ENCODE assay signal across 21 cellular contexts in genomic region chr6:43610431-43610830, GRCh38. TPM values are rescaled to one million over a fixed set of nuclear protein-coding genes. Genes with fewer than 3 reads are reported as not detected.
"Had no signal": no experiment of that assay in that cellular context is flagged by ENCODE, and none has a peak within 500 bp of the region (broad histone marks: within the 10 kb centered on the region; RNA-seq: fewer than 3 reads in every experiment).

No MANE protein-coding gene starts in this region.

- H3K4me1 ChIP-seq: esophagus squamous epithelium, gastrocnemius medialis, right lobe of liver, testis, vagina had no signal

- H3K9me3 Mint-ChIP-seq: activated CD4-positive, alpha-beta T cell treated with anti-CD3 and anti-CD28 coated beads, Interleukin-2, amount 10 ng/mL, durations not matched to agents 7 days and 5 days; activated naive CD4-positive, alpha-beta T cell treated with anti-CD3 and anti-CD28 coated beads for 36 hours; natural killer cell treated with Interleukin-12 subunit alpha and Interleukin-12 subunit beta and Interleukin-15 and Interleukin-18, amount 100 ng/mL, for 72 hours; stimulated activated memory B cell treated with anti-CD40 and anti-IgM and Interleukin-4, amounts not matched to agents 10 μg/mL and 1 μg/mL and 100 μg/mL, for 72 hours; type B pancreatic cell had no signal

- H2AFZ ChIP-seq: parathyroid adenoma had no signal

- H3K4me3 Mint-ChIP-seq: activated CD4-positive, alpha-beta T cell treated with anti-CD3 and anti-CD28 coated beads, Interleukin-2, amount 10 ng/mL, durations not matched to agents 7 days and 5 days; activated CD8-positive, alpha-beta T cell treated with anti-CD3 and anti-CD28 coated beads, Interleukin-2, amount 10 ng/mL, durations not matched to agents 7 days and 5 days; activated naive CD4-positive, alpha-beta T cell treated with anti-CD3 and anti-CD28 coated beads for 36 hours; natural killer cell treated with Interleukin-12 subunit alpha and Interleukin-12 subunit beta and Interleukin-15 and Interleukin-18, amount 100 ng/mL, for 72 hours; stimulated activated memory B cell treated with anti-CD40 and anti-IgM and Interleukin-4, amounts not matched to agents 10 μg/mL and 1 μg/mL and 100 μg/mL, for 72 hours; type B pancreatic cell had no signal

- H3K9me3 ChIP-seq: esophagus squamous epithelium, gastrocnemius medialis, right lobe of liver, testis, vagina had no signal

- DNase-seq: activated CD4-positive, alpha-beta T cell treated with anti-CD3 and anti-CD28 coated beads, Interleukin-2, amount 10 ng/mL, durations not matched to agents 7 days and 5 days; activated CD4-positive, CD25-positive, alpha-beta regulatory T cell treated with anti-CD3 and anti-CD28 coated beads, Interleukin-2, amount 50 U/mL, for 72 hours; activated CD8-positive, alpha-beta T cell treated with anti-CD3 and anti-CD28 coated beads, Interleukin-2, amount 10 ng/mL, durations not matched to agents 7 days and 5 days; activated naive CD4-positive, alpha-beta T cell treated with anti-CD3 and anti-CD28 coated beads for 36 hours; aorta; esophagus squamous epithelium; gastrocnemius medialis; left ventricle myocardium superior; mammary epithelial cell; right lobe of liver; stimulated activated CD4-positive, alpha-beta T cell treated with anti-CD3 and anti-CD28 coated beads, Interleukin-2, amount 100 ng/mL, for 24 hours; testis; WERI-Rb-1 had no signal

- ATAC-seq: activated CD8-positive, alpha-beta T cell treated with anti-CD3 and anti-CD28 coated beads, Interleukin-2, amount 10 ng/mL, durations not matched to agents 7 days and 5 days; gastrocnemius medialis; left ventricle myocardium superior; natural killer cell treated with Interleukin-12 subunit alpha and Interleukin-12 subunit beta and Interleukin-15 and Interleukin-18, amount 100 ng/mL, for 72 hours; right lobe of liver; stimulated activated memory B cell treated with anti-CD40 and anti-IgM and Interleukin-4, amounts not matched to agents 10 μg/mL and 1 μg/mL and 100 μg/mL, for 72 hours had no signal

- H3K4me3 ChIP-seq: coronary artery, esophagus squamous epithelium, gastrocnemius medialis, right lobe of liver, skin epidermis, testis, vagina had no signal

- H3K79me2 ChIP-seq: parathyroid adenoma had no signal

- H3K27ac ChIP-seq: coronary artery, esophagus squamous epithelium, gastrocnemius medialis, parathyroid adenoma, right lobe of liver, skin epidermis, testis, vagina, WERI-Rb-1 had no signal

- H3K27ac Mint-ChIP-seq: activated CD4-positive, alpha-beta T cell treated with anti-CD3 and anti-CD28 coated beads, Interleukin-2, amount 10 ng/mL, durations not matched to agents 7 days and 5 days; activated CD8-positive, alpha-beta T cell treated with anti-CD3 and anti-CD28 coated beads, Interleukin-2, amount 10 ng/mL, durations not matched to agents 7 days and 5 days; activated naive CD4-positive, alpha-beta T cell treated with anti-CD3 and anti-CD28 coated beads for 36 hours; stimulated activated memory B cell treated with anti-CD40 and anti-IgM and Interleukin-4, amounts not matched to agents 10 μg/mL and 1 μg/mL and 100 μg/mL, for 72 hours; type B pancreatic cell had no signal

- H3K27me3 ChIP-seq: esophagus squamous epithelium, gastrocnemius medialis, right lobe of liver, testis, vagina had no signal

- H3K27me3 Mint-ChIP-seq: activated CD4-positive, alpha-beta T cell treated with anti-CD3 and anti-CD28 coated beads, Interleukin-2, amount 10 ng/mL, durations not matched to agents 7 days and 5 days; natural killer cell treated with Interleukin-12 subunit alpha and Interleukin-12 subunit beta and Interleukin-15 and Interleukin-18, amount 100 ng/mL, for 72 hours; stimulated activated memory B cell treated with anti-CD40 and anti-IgM and Interleukin-4, amounts not matched to agents 10 μg/mL and 1 μg/mL and 100 μg/mL, for 72 hours; type B pancreatic cell had no signal

- H3K9ac ChIP-seq: parathyroid adenoma had no signal

RNA-seq across cellular contexts. Expression of gene RSPH9, which starts 34.4 kb away (rescaled TPM):
- total RNA-seq: activated CD4-positive, alpha-beta T cell treated with anti-CD3 and anti-CD28 coated beads, Interleukin-2, amount 10 ng/mL, durations not matched to agents 7 days and 5 days; activated CD8-positive, alpha-beta T cell treated with anti-CD3 and anti-CD28 coated beads, Interleukin-2, amount 10 ng/mL, durations not matched to agents 7 days and 5 days; activated naive CD4-positive, alpha-beta T cell treated with anti-CD3 and anti-CD28 coated beads for 36 hours; natural killer cell treated with Interleukin-12 subunit alpha and Interleukin-12 subunit beta and Interleukin-15 and Interleukin-18, amount 100 ng/mL, for 72 hours; right lobe of liver; T-helper 2 cell treated with Interferon-gamma antibody and Interleukin-4, amounts not matched to agents 100 ng/mL and 5 ng/mL, for 36 hours had no signal
- polyA plus RNA-seq: mammary epithelial cell had no signal
